8 cellular contexts compared by ENCODE assay signal in the genomic region with DNA sequence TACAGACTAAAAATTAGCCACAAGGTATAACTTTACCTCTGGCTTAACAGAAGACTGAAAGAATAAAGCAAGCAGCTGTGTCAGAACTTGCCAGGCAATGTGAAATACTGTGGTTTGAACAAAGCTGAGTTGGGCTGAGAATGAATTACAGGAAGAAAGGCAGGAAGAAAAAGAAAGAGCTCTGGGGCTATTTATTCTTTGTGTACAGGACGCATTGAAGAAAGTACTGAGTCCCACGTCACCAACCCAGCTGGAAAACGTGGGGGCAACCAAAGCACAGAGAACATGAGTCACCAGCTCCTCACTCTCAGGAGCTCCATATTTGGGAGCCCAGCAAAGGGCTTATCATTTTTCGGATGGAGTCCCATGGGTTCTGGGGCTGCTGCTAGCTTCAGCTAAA.
A peak's percentile ranks its signal among the peaks of the same experiment; 100 is the strongest.
DNase-seq lines count a peak whose midpoint lies in the region; ATAC-seq and TF ChIP-seq lines count a peak whose summit lies in the region.

No MANE protein-coding gene starts in this region.

- H3K4me2 ChIP-seq in hepatocyte: no peak overlapping the region

- no peaks in the 10 kb centered on the region for H3K79me2 ChIP-seq in hepatocyte

- H3K4me3 ChIP-seq in hepatocyte: no peak overlapping the region

- ATAC-seq in HG03439 (IDR thresholded peaks at IDR 0.05; ENCODE audit: unreplicated experiment) (no peak), GM19467 (IDR thresholded peaks at IDR 0.05; ENCODE audit: unreplicated experiment) (no peak)

- H3K27ac ChIP-seq in hepatocyte: peak overlapping the region; percentile 16

- H3K4me1 ChIP-seq in hepatocyte (ENCODE audit: insufficient read depth): no peaks in the 10 kb centered on the region

- H4K20me1 ChIP-seq in hepatocyte (ENCODE audit: insufficient read depth, poor library complexity, severe bottlenecking): no peaks in the 10 kb centered on the region

- H3K9me2 ChIP-seq in hepatocyte (replicated peaks; ENCODE audit: insufficient read depth): no peaks in the 10 kb centered on the region

- H3K36me3 ChIP-seq in hepatocyte (replicated peaks; ENCODE audit: insufficient read depth, low read depth): no peaks in the 10 kb centered on the region

- no peak for TF ChIP-seq CTCF in hepatocyte (IDR thresholded peaks at IDR 0.05; ENCODE audit: poor library complexity)

- no peaks in the 10 kb centered on the region for H3K9me3 ChIP-seq in hepatocyte (ENCODE audit: low read depth)

- no peak overlapping the region for H2AFZ ChIP-seq in hepatocyte

- no peaks in the 10 kb centered on the region for H3K27me3 ChIP-seq in hepatocyte

- peak; percentile 76 for DNase-seq in Daoy (ENCODE audit: low read depth)
- DNase-seq in HT1080 (ENCODE audit: low read depth): peak; percentile 44
- peak; percentile 78 for DNase-seq in activated naive CD4-positive, alpha-beta T cell treated with anti-CD3 and anti-CD28 coated beads, Interleukin-2, amount 50 U/mL, for 16 hours
- no peak for DNase-seq in hepatocyte (ENCODE audit: low spot score)
- DNase-seq in stimulated activated CD8-positive, alpha-beta memory T cell treated with anti-CD3 and anti-CD28 coated beads, Interleukin-12 subunit alpha, Interleukin-12 subunit beta, amount 100 ng/mL, for 24 hours (ENCODE audit: extremely low read depth): peak; percentile 51
- no peak for DNase-seq in COLO668 (lab: John Stamatoyannopoulos, UW; ENCODE audit: unreplicated experiment)

- WGBS in hepatocyte (ENCODE audit: low lambda C conversion rate, missing lambda C conversion rate): 77% methylated on average over 4 of the region's 4 CpGs

Comparison
In these comparisons a context has a peak if more than half of its experiments do, and no peak if none do; other contexts are left out.
1. DNase-seq: peak in Daoy (single experiment), HT1080 (single experiment), activated naive CD4-positive, alpha-beta T cell treated with anti-CD3 and anti-CD28 coated beads, Interleukin-2, amount 50 U/mL, for 16 hours (single experiment) and stimulated activated CD8-positive, alpha-beta memory T cell treated with anti-CD3 and anti-CD28 coated beads, Interleukin-12 subunit alpha, Interleukin-12 subunit beta, amount 100 ng/mL, for 24 hours (single experiment); none in hepatocyte (single experiment) and COLO668 (single experiment).